26 cellular contexts compared by ENCODE assay signal in the genomic region with DNA sequence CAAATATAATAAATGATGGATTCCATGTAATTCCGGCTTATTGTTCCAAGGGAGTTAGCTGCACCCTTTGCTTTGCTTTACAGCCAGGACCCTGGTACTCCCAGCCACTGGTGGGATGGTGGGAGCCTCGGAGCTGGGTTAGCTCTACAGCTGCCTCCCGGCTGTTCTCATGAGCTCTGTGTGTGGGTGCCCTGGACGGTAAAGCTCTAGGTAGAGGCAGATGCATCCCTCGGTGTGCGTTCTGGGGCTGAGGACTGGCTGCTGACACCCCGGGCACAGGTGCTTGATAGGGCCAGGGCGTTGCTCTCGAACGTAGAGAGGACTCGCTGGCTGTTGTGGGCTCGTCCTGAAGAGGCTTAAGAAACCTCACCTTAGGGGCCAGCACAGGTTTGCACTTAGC.
"Had no signal": no experiment of that assay in that cellular context is flagged by ENCODE, and none has a peak within 500 bp of the region (broad histone marks: within the 10 kb centered on the region; RNA-seq: fewer than 3 reads in every experiment).

No MANE protein-coding gene starts in this region.

- ATAC-seq: left colon; natural killer cell treated with Interleukin-12 subunit alpha and Interleukin-12 subunit beta and Interleukin-15 and Interleukin-18, amount 100 ng/mL, for 72 hours; right lobe of liver; stimulated activated naive B cell treated with anti-CD40 and anti-IgM and Interleukin-4, amounts not matched to agents 10 μg/mL and 1 μg/mL and 100 μg/mL, for 72 hours; stimulated activated naive CD8-positive, alpha-beta T cell treated with anti-CD3 and anti-CD28 coated beads, Interleukin-15, Interleukin-2, amounts not matched to agents 100 U/mL and 50 U/mL, for 24 hours had no signal

- H3K9ac ChIP-seq: parathyroid adenoma had no signal

- H3K27ac Mint-ChIP-seq: mesothelial cell of epicardium; naive B cell; natural killer cell treated with Interleukin-12 subunit alpha and Interleukin-12 subunit beta and Interleukin-15 and Interleukin-18, amount 100 ng/mL, for 72 hours; progenitor cell of endocrine pancreas had no signal

- H2AFZ ChIP-seq: parathyroid adenoma had no signal

- H3K27me3 Mint-ChIP-seq: naive B cell; natural killer cell treated with Interleukin-12 subunit alpha and Interleukin-12 subunit beta and Interleukin-15 and Interleukin-18, amount 100 ng/mL, for 72 hours; progenitor cell of endocrine pancreas; stimulated activated naive B cell treated with anti-CD40 and anti-IgM and Interleukin-4, amounts not matched to agents 10 μg/mL and 1 μg/mL and 100 μg/mL, for 72 hours had no signal

- H3K79me2 ChIP-seq: parathyroid adenoma had no signal

- H3K4me3 ChIP-seq: left lung, lung, right atrium auricular region, right lobe of liver, smooth muscle cell, stomach, testis, thyroid gland, transverse colon, upper lobe of left lung, vagina had no signal

- H3K27me3 ChIP-seq: left lung, right atrium auricular region, right lobe of liver, stomach, testis, thyroid gland, transverse colon, upper lobe of left lung, vagina had no signal

- H3K4me3 Mint-ChIP-seq: mesothelial cell of epicardium; naive B cell; natural killer cell treated with Interleukin-12 subunit alpha and Interleukin-12 subunit beta and Interleukin-15 and Interleukin-18, amount 100 ng/mL, for 72 hours; stimulated activated naive B cell treated with anti-CD40 and anti-IgM and Interleukin-4, amounts not matched to agents 10 μg/mL and 1 μg/mL and 100 μg/mL, for 72 hours had no signal

- H3K36me3 ChIP-seq: right lobe of liver had no signal

- H3K9me3 ChIP-seq: left lung, right atrium auricular region, right lobe of liver, stomach, testis, thyroid gland, transverse colon, upper lobe of left lung, vagina had no signal

- H3K4me1 ChIP-seq: left lung, parathyroid adenoma, right lobe of liver, stomach, testis, thyroid gland, transverse colon, upper lobe of left lung, vagina had no signal

- H3K9me3 Mint-ChIP-seq: mesothelial cell of epicardium; naive B cell; natural killer cell treated with Interleukin-12 subunit alpha and Interleukin-12 subunit beta and Interleukin-15 and Interleukin-18, amount 100 ng/mL, for 72 hours; stimulated activated naive B cell treated with anti-CD40 and anti-IgM and Interleukin-4, amounts not matched to agents 10 μg/mL and 1 μg/mL and 100 μg/mL, for 72 hours had no signal

- H3K27ac ChIP-seq: left lung, parathyroid adenoma, right atrium auricular region, right lobe of liver, stomach, testis, thyroid gland, transverse colon, upper lobe of left lung, vagina had no signal

- H3K4me2 ChIP-seq: smooth muscle cell had no signal

- H3K4me1 Mint-ChIP-seq: mesothelial cell of epicardium; naive B cell; stimulated activated naive B cell treated with anti-CD40 and anti-IgM and Interleukin-4, amounts not matched to agents 10 μg/mL and 1 μg/mL and 100 μg/mL, for 72 hours had no signal

- DNase-seq: hippocampal formation; left colon; mesendoderm; naive B cell; nucleus accumbens; right lobe of liver; stimulated activated CD4-positive, alpha-beta T cell treated with anti-CD3 and anti-CD28 coated beads, Interleukin-1b, Interleukin-23, amount 100 ng/mL, for 48 hours; stimulated activated CD4-positive, alpha-beta T cell treated with anti-CD3 and anti-CD28 coated beads, Interleukin-2, amount 100 ng/mL, for 48 hours; stimulated activated CD4-positive, alpha-beta T cell treated with anti-CD3 and anti-CD28 coated beads, Interleukin-4, amount 100 ng/mL, for 4 hours; stimulated activated CD8-positive, alpha-beta memory T cell treated with anti-CD3 and anti-CD28 coated beads, Interleukin-4, amount 100 ng/mL, for 48 hours; stimulated activated naive B cell treated with anti-CD40 and anti-IgM and Interleukin-4, amounts not matched to agents 10 μg/mL and 1 μg/mL and 100 μg/mL, for 72 hours; stimulated activated naive CD8-positive, alpha-beta T cell treated with anti-CD3 and anti-CD28 coated beads, Interleukin-15, Interleukin-2, amounts not matched to agents 100 U/mL and 50 U/mL, for 24 hours; stomach; testis; thyroid gland; transverse colon; upper lobe of left lung had no signal
